In genomic region chr5:37184748-37185364, GRCh38 we compare ENCODE assay signal across 11 cellular contexts.
DNase-seq lines count a peak whose midpoint lies in the region; ATAC-seq and TF ChIP-seq lines count a peak whose summit lies in the region.
"Had no signal": no experiment of that assay in that cellular context is flagged by ENCODE, and none has a peak within 500 bp of the region (broad histone marks: within the 10 kb centered on the region; RNA-seq: fewer than 3 reads in every experiment).

No MANE protein-coding gene starts in this region.

- H3K4me3 ChIP-seq in CD8-positive, alpha-beta T cell (ENCODE audit: low read depth, low read length): no peak overlapping the region
- H3K4me3 ChIP-seq: spleen had no signal

- H3K27me3 Mint-ChIP-seq in naive B cell: no peaks in the 10 kb centered on the region
- no peaks in the 10 kb centered on the region for H3K27me3 Mint-ChIP-seq in CD8-positive, alpha-beta T cell (ENCODE audit: low read depth)

- H3K9me3 ChIP-seq in CD8-positive, alpha-beta T cell (ENCODE audit: low read length): no peaks in the 10 kb centered on the region
- H3K9me3 ChIP-seq: spleen had no signal

- H3K27ac Mint-ChIP-seq in naive B cell: peak overlapping the region in 5 of 6 donors; percentile 2 to 81 (median 37)
- H3K27ac Mint-ChIP-seq in CD8-positive, alpha-beta T cell: no peak overlapping the region
- H3K27ac Mint-ChIP-seq: nephron had no signal

- H3K4me1 ChIP-seq in CD8-positive, alpha-beta T cell (ENCODE audit: insufficient read depth, low read length): no peaks in the 10 kb centered on the region

- peak; percentile 2 for DNase-seq in NCI-H2107 treated with DMSO at 0.1 percent for 48 hours (lab: John Stamatoyannopoulos, UW; ENCODE audit: unreplicated experiment)
- DNase-seq in NCI-H2107 (lab: John Stamatoyannopoulos, UW): no peak
- DNase-seq in naive B cell: peak; percentile 62
- DNase-seq in CD8-positive, alpha-beta T cell: no peak
- DNase-seq in omental fat pad (ENCODE audit: low spot score): no peak
- DNase-seq in DMS153 treated with DMSO at 0.1 percent for 48 hours (lab: John Stamatoyannopoulos, UW; ENCODE audit: unreplicated experiment): no peak
- DNase-seq: PC-3, spleen had no signal

- ATAC-seq in GM21717 (IDR thresholded peaks at IDR 0.05; ENCODE audit: unreplicated experiment) (peak; percentile 80), HG03159 (IDR thresholded peaks at IDR 0.05; ENCODE audit: unreplicated experiment) (peak; percentile 74), naive B cell (ENCODE audit: low read depth in 2 of 2) (peak; percentile 100), omental fat pad (ENCODE audit: low FRiP score) (no peak)
- no peak for ATAC-seq in CD8-positive, alpha-beta T cell
- ATAC-seq: PC-3 had no signal

- H3K4me3 Mint-ChIP-seq in naive B cell: no peak overlapping the region
- no peak overlapping the region for H3K4me3 Mint-ChIP-seq in CD8-positive, alpha-beta T cell
- H3K4me3 Mint-ChIP-seq: nephron had no signal

- no peaks in the 10 kb centered on the region for H3K9me3 Mint-ChIP-seq in naive B cell
- no peaks in the 10 kb centered on the region for H3K9me3 Mint-ChIP-seq in CD8-positive, alpha-beta T cell
- H3K9me3 Mint-ChIP-seq: nephron had no signal

- no peaks in the 10 kb centered on the region for H3K36me3 ChIP-seq in CD8-positive, alpha-beta T cell (ENCODE audit: insufficient read depth, low read length)

- intact Hi-C loops in CD8-positive, alpha-beta T cell (cut with DNase I, micrococcal nuclease): loop anchor here in 1 of 2 experiments (10.0 kb wide), 1 partner anchor 50 kb away; no protein-coding TSS in a partner anchor

- H3K27me3 ChIP-seq in CD8-positive, alpha-beta T cell (ENCODE audit: insufficient read depth, low read length): no peaks in the 10 kb centered on the region
- H3K27me3 ChIP-seq: spleen had no signal

- TF ChIP-seq CTCF in CD8-positive, alpha-beta T cell (IDR thresholded peaks at IDR 0.05): no peak
- TF ChIP-seq CTCF in omental fat pad (IDR thresholded peaks at IDR 0.05): no peak

- POLR2A ChIA-PET in CD8-positive, alpha-beta T cell (lab: Charles Lee): interaction anchor here (0.6 kb wide), 1 partner anchor 149 kb away, joined by 6 read pairs; no protein-coding TSS in a partner anchor

- CTCF ChIA-PET in CD8-positive, alpha-beta T cell (lab: Charles Lee): no interaction called here

- H3K27ac ChIP-seq in CD8-positive, alpha-beta T cell (ENCODE audit: low read depth, low read length): no peak overlapping the region

- H3K4me1 Mint-ChIP-seq in naive B cell: peaks cover 11 to 14% (median 13%) of the 10 kb centered on the region in 3 donors
- H3K4me1 Mint-ChIP-seq in CD8-positive, alpha-beta T cell (ENCODE audit: low read depth): no peaks in the 10 kb centered on the region
- H3K4me1 Mint-ChIP-seq: nephron had no signal

- H3K36me3 Mint-ChIP-seq in naive B cell: peaks cover 0 to 8% of the 10 kb centered on the region in 2 donors
- peaks cover 49% of the 10 kb centered on the region for H3K36me3 Mint-ChIP-seq in CD8-positive, alpha-beta T cell

Comparison
In these comparisons a context has a peak if more than half of its experiments do, and no peak if none do; other contexts are left out.
1. DNase-seq: peak in NCI-H2107 treated with DMSO at 0.1 percent for 48 hours (single experiment) and naive B cell (single experiment); none in NCI-H2107 (single experiment), CD8-positive, alpha-beta T cell (0 of 7), omental fat pad (single experiment) and DMS153 treated with DMSO at 0.1 percent for 48 hours (single experiment).
2. ATAC-seq: peak in GM21717 (single experiment), HG03159 (single experiment) and naive B cell (2 of 2); none in CD8-positive, alpha-beta T cell (single experiment) and omental fat pad (single experiment).